In genomic region chr21:28737671-28738279, GRCh38 we compare ENCODE assay signal across 10 cellular contexts.
DNase-seq lines count a peak whose midpoint lies in the region; ATAC-seq and TF ChIP-seq lines count a peak whose summit lies in the region.
"Had no signal": no experiment of that assay in that cellular context is flagged by ENCODE, and none has a peak within 500 bp of the region (broad histone marks: within the 10 kb centered on the region; RNA-seq: fewer than 3 reads in every experiment).

No MANE protein-coding gene starts in this region.

- in situ Hi-C loops in astrocyte of the spinal cord (cut with HindIII; ENCODE audit: low sequenced_read_pairs), result no loop called here

- peaks cover 12% of the 10 kb centered on the region for H3K4me1 ChIP-seq in hepatocyte (ENCODE audit: insufficient read depth)

- H3K79me2 ChIP-seq in hepatocyte, result no peaks in the 10 kb centered on the region

- no peaks in the 10 kb centered on the region for H4K20me1 ChIP-seq in hepatocyte (ENCODE audit: insufficient read depth, poor library complexity, severe bottlenecking)

- no peak for TF ChIP-seq CTCF in astrocyte of the spinal cord (IDR thresholded peaks at IDR 0.05; ENCODE audit: low read depth, low read length)
- no peak for TF ChIP-seq CTCF in hepatocyte (IDR thresholded peaks at IDR 0.05; ENCODE audit: poor library complexity)

- no peaks in the 10 kb centered on the region for H3K9me3 ChIP-seq in hepatocyte (ENCODE audit: low read depth)

- H3K36me3 ChIP-seq in hepatocyte (replicated peaks; ENCODE audit: insufficient read depth, low read depth), result no peaks in the 10 kb centered on the region

- no peak overlapping the region for H3K4me3 ChIP-seq in astrocyte of the spinal cord (ENCODE audit: low read depth, low read length)
- H3K4me3 ChIP-seq in hepatocyte, result no peak overlapping the region

- peak; percentile 73 for DNase-seq in COR-L47 (lab: John Stamatoyannopoulos, UW)
- DNase-seq in M059J (ENCODE audit: low read depth), result peak; percentile 32
- peak; percentile 35 for DNase-seq in astrocyte of the spinal cord (ENCODE audit: low read depth, low spot score)
- DNase-seq in hepatocyte (ENCODE audit: low spot score), result peak; percentile 57
- DNase-seq in NCI-H2081 treated with DMSO at 0.1 percent for 48 hours (lab: John Stamatoyannopoulos, UW), result no peak
- DNase-seq: aorta had no signal

- H2AFZ ChIP-seq in hepatocyte, result no peak overlapping the region

- 33% methylated on average over 2 of the region's 2 CpGs for WGBS in hepatocyte (ENCODE audit: low lambda C conversion rate, missing lambda C conversion rate)

- H3K27ac ChIP-seq in hepatocyte, result peak overlapping the region; percentile 55

- H3K4me2 ChIP-seq in hepatocyte, result peak overlapping the region; percentile 27

- no peak for ATAC-seq in GM21390 (IDR thresholded peaks at IDR 0.05; ENCODE audit: unreplicated experiment)
- no peak for ATAC-seq in HG03442 (IDR thresholded peaks at IDR 0.05; ENCODE audit: unreplicated experiment)
- no peak for ATAC-seq in HG03521 (IDR thresholded peaks at IDR 0.05; ENCODE audit: unreplicated experiment)
- ATAC-seq: stimulated activated memory B cell treated with anti-CD40 and anti-IgM and Interleukin-4, amounts not matched to agents 10 μg/mL and 1 μg/mL and 100 μg/mL, for 72 hours had no signal

- H3K9me2 ChIP-seq in hepatocyte (replicated peaks; ENCODE audit: insufficient read depth), result no peaks in the 10 kb centered on the region

- H3K27me3 ChIP-seq in hepatocyte, result no peaks in the 10 kb centered on the region
